ENCODE assay signal across 9 cellular contexts in genomic region chr3:129058441-129059194, GRCh38. TPM values are rescaled to one million over a fixed set of nuclear protein-coding genes. Genes with fewer than 3 reads are reported as not detected.
DNase-seq lines count a peak whose midpoint lies in the region; ATAC-seq and TF ChIP-seq lines count a peak whose summit lies in the region.
"Had no signal": no experiment of that assay in that cellular context is flagged by ENCODE, and none has a peak within 500 bp of the region (broad histone marks: within the 10 kb centered on the region; RNA-seq: fewer than 3 reads in every experiment).

No MANE protein-coding gene starts in this region.

- CTCF ChIA-PET in HEK293T (lab: Yijun Ruan, JAX) = no interaction called here

- intact Hi-C loops in body of pancreas (cut with DNase I) = no loop called here

- peaks cover 2% of the 10 kb centered on the region for H3K27me3 Mint-ChIP-seq in mesothelial cell of epicardium (ENCODE audit: low read depth)

- no peaks in the 10 kb centered on the region for H3K9me3 Mint-ChIP-seq in mesothelial cell of epicardium

- peaks cover 1% of the 10 kb centered on the region for H3K4me1 Mint-ChIP-seq in mesothelial cell of epicardium

- no peak overlapping the region for H3K4me3 Mint-ChIP-seq in mesothelial cell of epicardium

- 27 to 28% methylated on average over 4 of the region's 4 CpGs for WGBS in body of pancreas, 2 donors

- no peaks in the 10 kb centered on the region for H3K36me3 Mint-ChIP-seq in mesothelial cell of epicardium

- POLR2A ChIA-PET in HEK293T (lab: Yijun Ruan, JAX) = no interaction called here

- TF ChIP-seq CTCF in body of pancreas (IDR thresholded peaks at IDR 0.05) (peak in 3 of 7 experiments; percentile 17 to 25 (median 21)), mesothelial cell of epicardium (IDR thresholded peaks at IDR 0.05; ENCODE audit: unreplicated experiment) (no peak)

- no peak for TF ChIP-seq POLR2A in body of pancreas (IDR thresholded peaks at IDR 0.05)

- H3K4me3 ChIP-seq in body of pancreas (no peak overlapping the region), H7 (ENCODE audit: insufficient read depth, low read depth, low read length) (no peak overlapping the region)

- H3K27ac ChIP-seq in body of pancreas = peak overlapping the region; percentile 17 to 67 (median 54)

- DNase-seq in NCI-H1436 (lab: John Stamatoyannopoulos, UW) (peak; percentile 10), NCI-H1436 treated with DMSO at 0.1 percent for 48 hours (lab: John Stamatoyannopoulos, UW) (no peak), body of pancreas (peak; percentile 68 to 82 (median 76)), pons (ENCODE audit: low spot score) (peak; percentile 53), HEK293T (ENCODE audit: extremely low spot score) (no peak), mesothelial cell of epicardium (ENCODE audit: low spot score in 2 of 2, unreplicated experiment in 2 of 2) (no peak), H7 (no peak)
- DNase-seq: SW 1271 had no signal

- H3K36me3 ChIP-seq in body of pancreas (replicated peaks in 1 of 2; ENCODE audit: insufficient read depth in 1 of 2, low read depth in 2 of 2) (no peaks in the 10 kb centered on the region), H7 (replicated peaks; ENCODE audit: control insufficient read depth, insufficient read depth, low read length) (no peaks in the 10 kb centered on the region)

- no peak overlapping the region for H3K27ac Mint-ChIP-seq in mesothelial cell of epicardium

- peaks cover 45% of the 10 kb centered on the region for H3K4me1 ChIP-seq in body of pancreas

- ATAC-seq in HG03196 (IDR thresholded peaks at IDR 0.05; ENCODE audit: unreplicated experiment) (peak; percentile 64), body of pancreas (peak; percentile 46)

- H3K9me3 ChIP-seq in body of pancreas = no peaks in the 10 kb centered on the region

- no peaks in the 10 kb centered on the region for H3K27me3 ChIP-seq in body of pancreas
- no peaks in the 10 kb centered on the region for H3K27me3 ChIP-seq in H7 (ENCODE audit: control insufficient read depth, insufficient read depth, low read length)

TF ChIP-seq in HEK293T, 16 proteins besides CTCF, POLR2A, EP300 and RAD21:
- TF ChIP-seq LEF1 (IDR thresholded peaks at IDR 0.05; ENCODE audit: borderline replicate concordance) (no peak), BHLHE40 (IDR thresholded peaks at IDR 0.05; ENCODE audit: borderline replicate concordance) (no peak), SP1 (IDR thresholded peaks at IDR 0.05) (no peak), ELF4 (IDR thresholded peaks at IDR 0.05) (no peak), TARDBP (IDR thresholded peaks at IDR 0.05) (no peak), NFRKB (IDR thresholded peaks at IDR 0.05) (no peak)

RNA-seq across cellular contexts. Expression of gene GP9, which starts 2.0 kb away (rescaled TPM):
- total RNA-seq in body of pancreas = not detected
- not detected in 3 replicates for total RNA-seq in mesothelial cell of epicardium
- not detected in 2 replicates for total RNA-seq in H7 (2014; rRNA removed; shearing (Covaris generic))

RNA-seq across cellular contexts. Expression of gene EFCC1, which starts 57.5 kb away (rescaled TPM):
- total RNA-seq in body of pancreas (1 to 10 TPM; 1.8 to 4.0 TPM), mesothelial cell of epicardium (0.29 to 0.67 TPM (median 0.31 TPM) in 3 replicates)
- total RNA-seq in H7 (2014; rRNA removed; shearing (Covaris generic)) = 0.21 and 0.81 TPM in 2 replicates

Comparison
In these comparisons a context has a peak if more than half of its experiments do, and no peak if none do; other contexts are left out.
1. DNase-seq: peak in NCI-H1436 (single experiment), body of pancreas (4 of 4) and pons (single experiment); none in NCI-H1436 treated with DMSO at 0.1 percent for 48 hours (single experiment), HEK293T (single experiment), mesothelial cell of epicardium (0 of 2) and H7 (single experiment).